Comparison of ENCODE assay signal across 17 cellular contexts in the genomic region with DNA sequence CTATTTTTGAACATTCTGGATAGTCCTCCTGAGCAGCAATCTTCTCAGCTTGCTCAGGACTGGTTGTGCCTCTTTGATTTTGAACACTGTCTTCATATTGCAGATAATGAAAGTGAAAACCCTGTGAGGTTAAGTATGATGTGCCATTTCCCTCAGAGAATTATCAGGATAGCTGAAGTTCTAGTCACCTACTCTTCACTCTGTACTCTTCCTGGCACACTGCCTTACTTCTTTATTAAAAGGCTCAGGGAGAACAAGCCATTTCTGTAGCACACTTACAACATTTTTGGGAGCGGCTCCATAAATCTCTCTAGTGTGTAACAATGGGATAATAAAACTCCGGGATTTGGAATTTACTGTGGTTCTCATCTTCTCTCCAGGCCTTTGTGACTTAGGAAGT. TPM values are rescaled to one million over a fixed set of nuclear protein-coding genes. Genes with fewer than 3 reads are reported as not detected.
DNase-seq lines count a peak whose midpoint lies in the region; ATAC-seq lines count a peak whose summit lies in the region.
"Had no signal": no experiment of that assay in that cellular context is flagged by ENCODE, and none has a peak within 500 bp of the region (broad histone marks: within the 10 kb centered on the region; RNA-seq: fewer than 3 reads in every experiment).

No MANE protein-coding gene starts in this region.

- no peaks in the 10 kb centered on the region for H3K9me3 ChIP-seq in Karpas-422 (ENCODE audit: low read length)
- H3K9me3 ChIP-seq: esophagus muscularis mucosa, HAP-1, Peyer's patch, upper lobe of right lung had no signal

- H3K4me2 ChIP-seq in Karpas-422 (ENCODE audit: low read depth, low read length, poor library complexity, severe bottlenecking) = peak overlapping the region; percentile 5

- peak; percentile 73 for ATAC-seq in GM19324 (IDR thresholded peaks at IDR 0.05; ENCODE audit: low FRiP score, unreplicated experiment)
- peak; percentile 63 for ATAC-seq in left ventricle myocardium superior
- ATAC-seq: HepG2, upper lobe of right lung had no signal

- H3K4me1 ChIP-seq in Karpas-422 (ENCODE audit: low read length) = peaks cover 43% of the 10 kb centered on the region
- H3K4me1 ChIP-seq: HAP-1, Peyer's patch, upper lobe of right lung had no signal

- no peaks in the 10 kb centered on the region for H3K27me3 ChIP-seq in Karpas-422 (ENCODE audit: low read length)
- H3K27me3 ChIP-seq: esophagus muscularis mucosa, Peyer's patch, upper lobe of right lung had no signal

- no peak overlapping the region for H3K9ac ChIP-seq in Karpas-422 (ENCODE audit: low read length)

- H3K9me2 ChIP-seq in Karpas-422 (replicated peaks; ENCODE audit: insufficient read depth, low read length) = no peaks in the 10 kb centered on the region

- DNase-seq in EH (ENCODE audit: low read depth) (peak; percentile 83), Karpas-422 (no peak), left ventricle myocardium superior (no peak), AG08396 (ENCODE audit: low spot score) (no peak), inferior parietal cortex (ENCODE audit: extremely low spot score) (no peak), DMS 273 treated with DMSO at 0.1 percent for 48 hours (lab: John Stamatoyannopoulos, UW) (no peak)
- DNase-seq in NK-92 treated with Interleukin-12 subunit alpha and Interleukin-12 subunit beta, amount 100 ng/mL, for 24 hours (lab: John Stamatoyannopoulos, UW) = no peak
- DNase-seq: activated CD4-positive, alpha-beta T cell treated with anti-CD3 and anti-CD28 coated beads for 1 hour; activated T-cell treated with anti-CD3 and anti-CD28 coated beads, Interleukin-2, amount 50 U/mL, for 1 hour; midbrain; Peyer's patch; stimulated activated CD8-positive, alpha-beta memory T cell treated with anti-CD3 and anti-CD28 coated beads, Interleukin-4, amount 100 ng/mL, for 48 hours; upper lobe of right lung had no signal

- no peaks in the 10 kb centered on the region for H3K36me3 ChIP-seq in Karpas-422 (ENCODE audit: insufficient read depth, low read length)
- H3K36me3 ChIP-seq: esophagus muscularis mucosa, HAP-1, Peyer's patch, upper lobe of right lung had no signal

- intact Hi-C loops in left ventricle myocardium superior (cut with micrococcal nuclease) = no loop called here

- no peaks in the 10 kb centered on the region for H4K20me1 ChIP-seq in Karpas-422 (ENCODE audit: insufficient read depth, low read depth, low read length)

- no peak overlapping the region; the same call in 1 of the 2 replicates for H2AFZ ChIP-seq in Karpas-422 (ENCODE audit: low read length)

- H3K79me2 ChIP-seq in Karpas-422 (ENCODE audit: low read length) = no peaks in the 10 kb centered on the region

- no peak overlapping the region for H3K27ac ChIP-seq in Karpas-422 (ENCODE audit: low read length)
- H3K27ac ChIP-seq: Peyer's patch, upper lobe of right lung had no signal

- H3K4me3 ChIP-seq in Karpas-422 (ENCODE audit: low read length) = no peak overlapping the region
- H3K4me3 ChIP-seq: esophagus muscularis mucosa, HAP-1, Peyer's patch, upper lobe of right lung had no signal

RNA-seq across cellular contexts. Expression of gene LDHB, which starts 53.3 kb away (rescaled TPM):
- total RNA-seq in Karpas-422 (2014; rRNA removed; shearing (Covaris generic); ENCODE audit: low replicate concordance) = 848 and 1,058 TPM in 2 replicates
- total RNA-seq in left ventricle myocardium superior = 2,127 TPM
- total RNA-seq: HepG2 had no signal
